In the genomic region with DNA sequence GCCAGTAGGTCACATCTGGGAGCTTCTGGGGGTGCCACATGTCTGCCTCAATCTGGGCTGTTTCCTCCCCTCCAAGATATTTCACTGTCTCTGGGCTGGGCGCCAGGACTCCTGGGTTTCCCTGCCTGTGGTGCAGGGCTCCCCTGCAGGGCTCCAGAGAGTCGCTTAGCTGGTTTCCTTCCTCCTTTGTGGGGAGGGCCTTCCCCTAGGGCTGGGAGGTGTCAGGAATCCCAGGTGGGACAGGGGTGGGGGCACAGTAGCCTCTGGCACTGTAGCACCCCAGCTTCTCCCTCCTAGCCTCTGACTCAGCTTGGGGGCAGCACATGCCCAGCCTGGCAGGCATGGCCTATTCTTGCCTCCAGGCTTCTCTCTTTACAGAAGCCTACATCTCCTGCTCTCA, we compare ENCODE assay signal across 1 cellular context.
TF ChIP-seq lines count a peak whose summit lies in the region.

No MANE protein-coding gene starts in this region.

TF ChIP-seq in HepG2, 621 proteins besides CTCF, POLR2A, EP300 and RAD21:
- TF ChIP-seq ZSCAN22 (CRISPR knock-in tag; IDR thresholded peaks at IDR 0.05) (no peak), GTF2F1 (IDR thresholded peaks at IDR 0.05; ENCODE audit: low read length) (no peak), ADNP (CRISPR knock-in tag; IDR thresholded peaks at IDR 0.05) (no peak)
- TF ChIP-seq, protein P1, sequence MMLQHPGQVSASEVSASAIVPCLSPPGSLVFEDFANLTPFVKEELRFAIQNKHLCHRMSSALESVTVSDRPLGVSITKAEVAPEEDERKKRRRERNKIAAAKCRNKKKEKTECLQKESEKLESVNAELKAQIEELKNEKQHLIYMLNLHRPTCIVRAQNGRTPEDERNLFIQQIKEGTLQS (CRISPR knock-in tag; IDR thresholded peaks at IDR 0.05) = no peak
TF ChIP-seq in HepG2: peak in this region for 0.
